In genomic region chr2:239040152-239040761, GRCh38 we compare ENCODE assay signal across 1 cellular context.
TF ChIP-seq lines count a peak whose summit lies in the region.

No MANE protein-coding gene starts in this region.

TF ChIP-seq in HepG2, 621 proteins besides CTCF, POLR2A, EP300 and RAD21 (continued from another document and continues in another):
- TF ChIP-seq FOXA3 (CRISPR knock-in tag; IDR thresholded peaks at IDR 0.05) (no peak), ZNF282 (IDR thresholded peaks at IDR 0.05; ENCODE audit: partially characterized antibody) (no peak), FOXP1 (IDR thresholded peaks at IDR 0.05) (no peak), FOXP1 (CRISPR knock-in tag; IDR thresholded peaks at IDR 0.05) (no peak), RXRB (CRISPR knock-in tag; IDR thresholded peaks at IDR 0.05; ENCODE audit: borderline replicate concordance) (no peak), ZFYVE20 (CRISPR knock-in tag; IDR thresholded peaks at IDR 0.05; ENCODE audit: borderline replicate concordance, low read depth) (no peak), KLF12 (CRISPR knock-in tag; IDR thresholded peaks at IDR 0.05; ENCODE audit: borderline replicate concordance) (no peak), JUNB (CRISPR knock-in tag; IDR thresholded peaks at IDR 0.05; ENCODE audit: borderline replicate concordance) (no peak), AKNA (CRISPR knock-in tag; IDR thresholded peaks at IDR 0.05; ENCODE audit: borderline replicate concordance) (no peak), ZNF331 (CRISPR knock-in tag; IDR thresholded peaks at IDR 0.05) (no peak), NFRKB (IDR thresholded peaks at IDR 0.05) (no peak), ZNF570 (CRISPR knock-in tag; IDR thresholded peaks at IDR 0.05; ENCODE audit: borderline replicate concordance) (no peak), ZNF501 (CRISPR knock-in tag; IDR thresholded peaks at IDR 0.05) (peak; percentile 56; the same call in 1 of the 2 replicates), ZMYM2 (CRISPR knock-in tag; IDR thresholded peaks at IDR 0.05) (no peak), HNRNPL (IDR thresholded peaks at IDR 0.05; ENCODE audit: low read depth, low read length) (peak; percentile 25; the same call in 1 of the 2 replicates), XRCC5 (optimal IDR thresholded peaks at IDR 0.05; ENCODE audit: low read length) (peak; percentile 57), IRX3 (CRISPR knock-in tag; IDR thresholded peaks at IDR 0.05; ENCODE audit: borderline replicate concordance, low read depth) (no peak), ZNF652 (CRISPR knock-in tag; IDR thresholded peaks at IDR 0.05; ENCODE audit: borderline replicate concordance, low read depth) (no peak), CBX5 (CRISPR knock-in tag; IDR thresholded peaks at IDR 0.05; ENCODE audit: borderline replicate concordance) (no peak), ZFY (CRISPR knock-in tag; IDR thresholded peaks at IDR 0.05) (peak; percentile 61), MZF1 (CRISPR knock-in tag; IDR thresholded peaks at IDR 0.05; ENCODE audit: borderline replicate concordance) (no peak), TP53 (CRISPR knock-in tag; conservative IDR thresholded peaks at IDR 0.05) (no peak), ZNF382 (CRISPR knock-in tag; IDR thresholded peaks at IDR 0.05; ENCODE audit: borderline replicate concordance) (no peak), LRRFIP1 (CRISPR knock-in tag; conservative IDR thresholded peaks at IDR 0.05) (no peak), ZNF124 (CRISPR knock-in tag; IDR thresholded peaks at IDR 0.05) (no peak), GLMP (CRISPR knock-in tag; IDR thresholded peaks at IDR 0.05; ENCODE audit: borderline replicate concordance) (no peak), ZNF749 (CRISPR knock-in tag; IDR thresholded peaks at IDR 0.05; ENCODE audit: borderline replicate concordance) (0 out of 2 replicates have a peak, but pooled peaks have one; percentile 63), ZNF138 (CRISPR knock-in tag; IDR thresholded peaks at IDR 0.05; ENCODE audit: low read depth) (no peak), IKZF5 (CRISPR knock-in tag; IDR thresholded peaks at IDR 0.05) (0 out of 2 replicates have a peak, but pooled peaks have one; percentile 51), RNF2 (conservative IDR thresholded peaks at IDR 0.05; ENCODE audit: low read depth) (peak; percentile 76; the same call in 1 of the 2 replicates), ZNF510 (CRISPR knock-in tag; IDR thresholded peaks at IDR 0.05; ENCODE audit: low read depth) (no peak), SAP130 (CRISPR knock-in tag; IDR thresholded peaks at IDR 0.05; ENCODE audit: low read depth) (peak; percentile 47; the same call in 1 of the 2 replicates), ZMYM4 (CRISPR knock-in tag; IDR thresholded peaks at IDR 0.05) (no peak), JARID2 (CRISPR knock-in tag; IDR thresholded peaks at IDR 0.05; ENCODE audit: insufficient replicate concordance) (no peak), TMF1 (CRISPR knock-in tag; IDR thresholded peaks at IDR 0.05; ENCODE audit: low read depth) (no peak), ZNF547 (CRISPR knock-in tag; IDR thresholded peaks at IDR 0.05) (no peak), PHF5A (CRISPR knock-in tag; IDR thresholded peaks at IDR 0.05; ENCODE audit: low read depth, unreplicated experiment) (no peak), ZSCAN29 (CRISPR knock-in tag; conservative IDR thresholded peaks at IDR 0.05) (no peak), SNAI1 (CRISPR knock-in tag; IDR thresholded peaks at IDR 0.05; ENCODE audit: borderline replicate concordance) (no peak), ZNF83 (CRISPR knock-in tag; IDR thresholded peaks at IDR 0.05; ENCODE audit: borderline replicate concordance) (no peak), ZFX (CRISPR knock-in tag; IDR thresholded peaks at IDR 0.05; ENCODE audit: low read depth) (peak; percentile 53), BCL6 (CRISPR knock-in tag; IDR thresholded peaks at IDR 0.05) (no peak), ZZZ3 (CRISPR knock-in tag; IDR thresholded peaks at IDR 0.05; ENCODE audit: borderline replicate concordance) (no peak), CHD4 (IDR thresholded peaks at IDR 0.05; ENCODE audit: borderline replicate concordance, low read length) (no peak), PATZ1 (CRISPR knock-in tag; IDR thresholded peaks at IDR 0.05) (peak; percentile 98)
- TF ChIP-seq, protein P1, sequence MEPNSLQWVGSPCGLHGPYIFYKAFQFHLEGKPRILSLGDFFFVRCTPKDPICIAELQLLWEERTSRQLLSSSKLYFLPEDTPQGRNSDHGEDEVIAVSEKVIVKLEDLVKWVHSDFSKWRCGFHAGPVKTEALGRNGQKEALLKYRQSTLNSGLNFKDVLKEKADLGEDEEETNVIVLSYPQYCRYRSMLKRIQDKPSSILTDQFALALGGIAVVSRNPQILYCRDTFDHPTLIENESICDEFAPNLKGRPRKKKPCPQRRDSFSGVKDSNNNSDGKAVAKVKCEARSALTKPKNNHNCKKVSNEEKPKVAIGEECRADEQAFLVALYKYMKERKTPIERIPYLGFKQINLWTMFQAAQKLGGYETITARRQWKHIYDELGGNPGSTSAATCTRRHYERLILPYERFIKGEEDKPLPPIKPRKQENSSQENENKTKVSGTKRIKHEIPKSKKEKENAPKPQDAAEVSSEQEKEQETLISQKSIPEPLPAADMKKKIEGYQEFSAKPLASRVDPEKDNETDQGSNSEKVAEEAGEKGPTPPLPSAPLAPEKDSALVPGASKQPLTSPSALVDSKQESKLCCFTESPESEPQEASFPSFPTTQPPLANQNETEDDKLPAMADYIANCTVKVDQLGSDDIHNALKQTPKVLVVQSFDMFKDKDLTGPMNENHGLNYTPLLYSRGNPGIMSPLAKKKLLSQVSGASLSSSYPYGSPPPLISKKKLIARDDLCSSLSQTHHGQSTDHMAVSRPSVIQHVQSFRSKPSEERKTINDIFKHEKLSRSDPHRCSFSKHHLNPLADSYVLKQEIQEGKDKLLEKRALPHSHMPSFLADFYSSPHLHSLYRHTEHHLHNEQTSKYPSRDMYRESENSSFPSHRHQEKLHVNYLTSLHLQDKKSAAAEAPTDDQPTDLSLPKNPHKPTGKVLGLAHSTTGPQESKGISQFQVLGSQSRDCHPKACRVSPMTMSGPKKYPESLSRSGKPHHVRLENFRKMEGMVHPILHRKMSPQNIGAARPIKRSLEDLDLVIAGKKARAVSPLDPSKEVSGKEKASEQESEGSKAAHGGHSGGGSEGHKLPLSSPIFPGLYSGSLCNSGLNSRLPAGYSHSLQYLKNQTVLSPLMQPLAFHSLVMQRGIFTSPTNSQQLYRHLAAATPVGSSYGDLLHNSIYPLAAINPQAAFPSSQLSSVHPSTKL (CRISPR knock-in tag; IDR thresholded peaks at IDR 0.05), result peak; percentile 52; the same call in 1 of the 2 replicates
- TF ChIP-seq, protein P2, sequence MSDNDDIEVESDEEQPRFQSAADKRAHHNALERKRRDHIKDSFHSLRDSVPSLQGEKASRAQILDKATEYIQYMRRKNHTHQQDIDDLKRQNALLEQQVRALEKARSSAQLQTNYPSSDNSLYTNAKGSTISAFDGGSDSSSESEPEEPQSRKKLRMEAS (IDR thresholded peaks at IDR 0.05), result peak; percentile 68
- TF ChIP-seq, protein P3, sequence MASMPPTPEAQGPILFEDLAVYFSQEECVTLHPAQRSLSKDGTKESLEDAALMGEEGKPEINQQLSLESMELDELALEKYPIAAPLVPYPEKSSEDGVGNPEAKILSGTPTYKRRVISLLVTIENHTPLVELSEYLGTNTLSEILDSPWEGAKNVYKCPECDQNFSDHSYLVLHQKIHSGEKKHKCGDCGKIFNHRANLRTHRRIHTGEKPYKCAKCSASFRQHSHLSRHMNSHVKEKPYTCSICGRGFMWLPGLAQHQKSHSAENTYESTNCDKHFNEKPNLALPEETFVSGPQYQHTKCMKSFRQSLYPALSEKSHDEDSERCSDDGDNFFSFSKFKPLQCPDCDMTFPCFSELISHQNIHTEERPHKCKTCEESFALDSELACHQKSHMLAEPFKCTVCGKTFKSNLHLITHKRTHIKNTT (CRISPR knock-in tag; IDR thresholded peaks at IDR 0.05), result no peak
- TF ChIP-seq, protein P4, sequence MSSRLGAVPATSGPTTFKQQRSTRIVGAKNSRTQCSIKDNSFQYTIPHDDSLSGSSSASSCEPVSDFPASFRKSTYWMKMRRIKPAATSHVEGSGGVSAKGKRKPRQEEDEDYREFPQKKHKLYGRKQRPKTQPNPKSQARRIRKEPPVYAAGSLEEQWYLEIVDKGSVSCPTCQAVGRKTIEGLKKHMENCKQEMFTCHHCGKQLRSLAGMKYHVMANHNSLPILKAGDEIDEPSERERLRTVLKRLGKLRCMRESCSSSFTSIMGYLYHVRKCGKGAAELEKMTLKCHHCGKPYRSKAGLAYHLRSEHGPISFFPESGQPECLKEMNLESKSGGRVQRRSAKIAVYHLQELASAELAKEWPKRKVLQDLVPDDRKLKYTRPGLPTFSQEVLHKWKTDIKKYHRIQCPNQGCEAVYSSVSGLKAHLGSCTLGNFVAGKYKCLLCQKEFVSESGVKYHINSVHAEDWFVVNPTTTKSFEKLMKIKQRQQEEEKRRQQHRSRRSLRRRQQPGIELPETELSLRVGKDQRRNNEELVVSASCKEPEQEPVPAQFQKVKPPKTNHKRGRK (CRISPR knock-in tag; IDR thresholded peaks at IDR 0.05), result no peak
